Comparison of ENCODE assay signal across 25 cellular contexts in genomic region chr3:38595393-38595792, GRCh38. TPM values are rescaled to one million over a fixed set of nuclear protein-coding genes. Genes with fewer than 3 reads are reported as not detected.
A peak's percentile ranks its signal among the peaks of the same experiment; 100 is the strongest.
DNase-seq lines count a peak whose midpoint lies in the region; TF ChIP-seq lines count a peak whose summit lies in the region.
"Had no signal": no experiment of that assay in that cellular context is flagged by ENCODE, and none has a peak within 500 bp of the region (broad histone marks: within the 10 kb centered on the region; RNA-seq: fewer than 3 reads in every experiment).

No MANE protein-coding gene starts in this region.

- WGBS in mammary epithelial cell (ENCODE audit: low coverage, missing lambda C conversion rate) = 69% methylated on average over 6 of the region's 6 CpGs
- WGBS in endodermal cell (ENCODE audit: insufficient coverage in 1 of 2, insufficient read length in 1 of 2), 2 experiments = 70 to 78% methylated on average over 5 of the region's 6 CpGs

- peak; percentile 32 for DNase-seq in mammary epithelial cell
- DNase-seq in MCF 10A (ENCODE audit: unreplicated experiment) = no peak
- peak; percentile 35 for DNase-seq in CD1c-positive myeloid dendritic cell (ENCODE audit: extremely low spot score)
- peak; percentile 10 for DNase-seq in SK-MEL-5 (ENCODE audit: low read depth, low spot score)
- peak; percentile 18 for DNase-seq in osteoblast (ENCODE audit: insufficient read length, low spot score, missing footprints)
- DNase-seq in SKM-1 treated with dmso at 0.1 percent for 144 hours (lab: John Stamatoyannopoulos, UW; ENCODE audit: unreplicated experiment) = no peak
- DNase-seq in endodermal cell = no peak
- DNase-seq in uterus = no peak
- DNase-seq: AML-193; CD4-positive, alpha-beta memory T cell; CD4-positive, CD25-positive, alpha-beta regulatory T cell; COR-L47; DMS 273 treated with DMSO at 0.1 percent for 48 hours; DMS153; DMS53; DMS79; DND-41; EL; GDM1 had no signal

- H3K4me3 Mint-ChIP-seq in MCF 10A (ENCODE audit: unreplicated experiment) = no peak overlapping the region
- H3K4me3 Mint-ChIP-seq in endodermal cell = no peak overlapping the region
- H3K4me3 Mint-ChIP-seq: B cell; CD4-positive, alpha-beta memory T cell; CD4-positive, CD25-positive, alpha-beta regulatory T cell had no signal

- H3K27ac ChIP-seq in mammary epithelial cell (ENCODE audit: insufficient read depth, low read depth, low read length) (no peak overlapping the region), osteoblast (ENCODE audit: low read depth, low read length) (no peak overlapping the region), endodermal cell (ENCODE audit: low read depth, low read length) (no peak overlapping the region), uterus (no peak overlapping the region)
- H3K27ac ChIP-seq: 22Rv1; A549; BLaER1 treated with 17β-estradiol and CSF1 and Interleukin-3, amounts not matched to agents 10 nM and 100 nM; C4-2B had no signal

- H3K27me3 ChIP-seq in mammary epithelial cell (ENCODE audit: insufficient read depth, low read length) = no peaks in the 10 kb centered on the region
- H3K27me3 ChIP-seq in osteoblast (ENCODE audit: insufficient read depth, low read length) = no peaks in the 10 kb centered on the region
- H3K27me3 ChIP-seq in endodermal cell (ENCODE audit: control insufficient read depth, insufficient read depth, low read length, poor library complexity, severe bottlenecking) = no peaks in the 10 kb centered on the region
- no peaks in the 10 kb centered on the region for H3K27me3 ChIP-seq in uterus
- H3K27me3 ChIP-seq: BLaER1 treated with 17β-estradiol and CSF1 and Interleukin-3, amounts not matched to agents 10 nM and 100 nM had no signal

- H3K4me3 ChIP-seq in mammary epithelial cell (replicated peaks in 1 of 3; ENCODE audit: insufficient read depth in 1 of 3, low read depth in 2 of 3, low read length in 3 of 3) = no peak overlapping the region
- no peak overlapping the region for H3K4me3 ChIP-seq in osteoblast (ENCODE audit: insufficient read depth, low read length)
- no peak overlapping the region for H3K4me3 ChIP-seq in endodermal cell (ENCODE audit: low read length)
- no peak overlapping the region for H3K4me3 ChIP-seq in uterus
- H3K4me3 ChIP-seq: A549; BLaER1 treated with 17β-estradiol and CSF1 and Interleukin-3, amounts not matched to agents 10 nM and 100 nM; GM12878 had no signal

- H3K36me3 Mint-ChIP-seq in MCF 10A (ENCODE audit: insufficient read depth, unreplicated experiment) (no peaks in the 10 kb centered on the region), endodermal cell (ENCODE audit: low read depth) (no peaks in the 10 kb centered on the region)
- H3K36me3 Mint-ChIP-seq: CD4-positive, alpha-beta memory T cell; CD4-positive, CD25-positive, alpha-beta regulatory T cell had no signal

- H3K9me3 Mint-ChIP-seq in MCF 10A (ENCODE audit: unreplicated experiment) (peaks cover 7% of the 10 kb centered on the region), endodermal cell (no peaks in the 10 kb centered on the region)
- H3K9me3 Mint-ChIP-seq: CD4-positive, alpha-beta memory T cell had no signal

- H2AFZ ChIP-seq in mammary epithelial cell (ENCODE audit: low read depth, low read length) (no peak overlapping the region), osteoblast (ENCODE audit: low read length) (no peak overlapping the region)

- H4K20me1 ChIP-seq in mammary epithelial cell (ENCODE audit: insufficient read depth, low read length) (no peaks in the 10 kb centered on the region), osteoblast (ENCODE audit: insufficient read depth, low read length) (no peaks in the 10 kb centered on the region)
- H4K20me1 ChIP-seq: BLaER1 treated with 17β-estradiol and CSF1 and Interleukin-3, amounts not matched to agents 10 nM and 100 nM had no signal

- H3K9ac ChIP-seq in mammary epithelial cell (ENCODE audit: insufficient read depth, low read length) = no peak overlapping the region
- no peak overlapping the region for H3K9ac ChIP-seq in endodermal cell (ENCODE audit: extremely low read depth, low read length, poor library complexity, severe bottlenecking)
- H3K9ac ChIP-seq: BLaER1 treated with 17β-estradiol and CSF1 and Interleukin-3, amounts not matched to agents 10 nM and 100 nM had no signal

- H3K4me1 Mint-ChIP-seq in MCF 10A (ENCODE audit: insufficient read depth, unreplicated experiment) (no peaks in the 10 kb centered on the region), endodermal cell (peaks cover 5% of the 10 kb centered on the region)
- H3K4me1 Mint-ChIP-seq: B cell; CD4-positive, alpha-beta memory T cell; CD4-positive, CD25-positive, alpha-beta regulatory T cell had no signal

- H3K36me3 ChIP-seq in mammary epithelial cell (ENCODE audit: insufficient read depth, low read length) (no peaks in the 10 kb centered on the region), osteoblast (ENCODE audit: insufficient read depth, low read length) (no peaks in the 10 kb centered on the region), endodermal cell (ENCODE audit: control insufficient read depth, insufficient read depth, low read length) (no peaks in the 10 kb centered on the region), uterus (no peaks in the 10 kb centered on the region)
- H3K36me3 ChIP-seq: BLaER1 treated with 17β-estradiol and CSF1 and Interleukin-3, amounts not matched to agents 10 nM and 100 nM had no signal

- H3K27ac Mint-ChIP-seq in MCF 10A (ENCODE audit: low read depth, unreplicated experiment) (no peak overlapping the region), endodermal cell (no peak overlapping the region)
- H3K27ac Mint-ChIP-seq: B cell; CD4-positive, alpha-beta memory T cell; CD4-positive, CD25-positive, alpha-beta regulatory T cell had no signal

- in situ Hi-C loops in mammary epithelial cell (cut with MboI; ENCODE audit: low sequenced_read_pairs in 2 of 2) (no loop called here), SK-MEL-5 (cut with HindIII; ENCODE audit: low pct_unique_long_range_greater_than_20kb, low sequenced_read_pairs) (no loop called here)

- H3K9me3 ChIP-seq in mammary epithelial cell (replicated peaks; ENCODE audit: insufficient read depth, low read length) (no peaks in the 10 kb centered on the region), osteoblast (ENCODE audit: low read depth, low read length) (no peaks in the 10 kb centered on the region), endodermal cell (ENCODE audit: control insufficient read depth, low read length) (peaks cover 3% of the 10 kb centered on the region), uterus (no peaks in the 10 kb centered on the region)
- H3K9me3 ChIP-seq: A549; BLaER1 treated with 17β-estradiol and CSF1 and Interleukin-3, amounts not matched to agents 10 nM and 100 nM had no signal

- CTCF ChIA-PET in mammary epithelial cell (lab: Charles Lee; ENCODE audit: low non-redundant PET) (no interaction called here), MCF 10A (lab: Yijun Ruan, JAX) (interaction anchor here (1.2 to 1.6 kb wide), 2 partner anchors 75 to 349 kb away, joined by 3 read pairs; no protein-coding TSS in a partner anchor)

- H3K27me3 Mint-ChIP-seq in MCF 10A (ENCODE audit: insufficient read depth, unreplicated experiment) (peaks cover 72% of the 10 kb centered on the region), endodermal cell (ENCODE audit: insufficient read depth) (peaks cover 20% of the 10 kb centered on the region)

- POLR2A ChIA-PET in MCF 10A (lab: Yijun Ruan, JAX) = interaction anchor here (0.5 kb wide), 1 partner anchor 12 kb away, joined by 3 read pairs; no protein-coding TSS in a partner anchor

- intact Hi-C loops in mammary epithelial cell (cut with micrococcal nuclease) = no loop called here
- intact Hi-C loops in MCF 10A (cut with micrococcal nuclease) = no loop called here
- intact Hi-C loops in uterus (cut with DNase I; ENCODE audit: low total_unique reads) = no loop called here

- no TSS peak for BruUV-seq in mammary epithelial cell (replicated peaks; lab: Mats Ljungman, UMichigan)
- BruUV-seq in MCF 10A (replicated peaks; lab: Mats Ljungman, UMichigan) = no TSS peak

- dilution Hi-C loops in mammary epithelial cell (cut with HindIII; ENCODE audit: low sequenced_read_pairs) = loop anchor here (10.0 kb wide), 1 partner anchor 59 kb away; no protein-coding TSS in a partner anchor

- H3K79me2 ChIP-seq in mammary epithelial cell (ENCODE audit: insufficient read depth, low read length) = no peaks in the 10 kb centered on the region
- no peaks in the 10 kb centered on the region for H3K79me2 ChIP-seq in osteoblast (ENCODE audit: insufficient read depth, low read length)

- no peak for TF ChIP-seq POLR2A in uterus (IDR thresholded peaks at IDR 0.05)

- H3K4me2 ChIP-seq in mammary epithelial cell (ENCODE audit: insufficient read depth, low read depth, low read length) (no peak overlapping the region), osteoblast (ENCODE audit: insufficient read depth, low read length) (no peak overlapping the region)
- H3K4me2 ChIP-seq: A549; BLaER1 treated with 17β-estradiol and CSF1 and Interleukin-3, amounts not matched to agents 10 nM and 100 nM had no signal

- TF ChIP-seq CTCF in mammary epithelial cell (conservative IDR thresholded peaks at IDR 0.05 in 1 of 2, IDR thresholded peaks at IDR 0.05 in 1 of 2; ENCODE audit: extremely low read depth in 1 of 2, insufficient read depth in 1 of 2, low read depth in 1 of 2, low read length in 2 of 2) (no peak), MCF 10A (IDR thresholded peaks at IDR 0.05; ENCODE audit: unreplicated experiment) (no peak), osteoblast (IDR thresholded peaks at IDR 0.05; ENCODE audit: extremely low read depth, low read depth, low read length) (no peak), endodermal cell (conservative IDR thresholded peaks at IDR 0.05) (no peak), uterus (IDR thresholded peaks at IDR 0.05) (no peak)

- no peaks in the 10 kb centered on the region for H3K4me1 ChIP-seq in mammary epithelial cell (ENCODE audit: insufficient read depth, low read length)
- H3K4me1 ChIP-seq in osteoblast (ENCODE audit: insufficient read depth, low read length) = no peaks in the 10 kb centered on the region
- H3K4me1 ChIP-seq in endodermal cell (ENCODE audit: control insufficient read depth, insufficient read depth, low read length) = peaks cover 2% of the 10 kb centered on the region
- H3K4me1 ChIP-seq in uterus = no peaks in the 10 kb centered on the region
- H3K4me1 ChIP-seq: A549; BLaER1 treated with 17β-estradiol and CSF1 and Interleukin-3, amounts not matched to agents 10 nM and 100 nM had no signal

RNA-seq across cellular contexts. Expression of gene SCN5A, which starts 54.1 kb away (rescaled TPM):
- not detected for total RNA-seq in mammary epithelial cell
- polyA plus RNA-seq in mammary epithelial cell = 0.08 TPM
- polyA minus RNA-seq in mammary epithelial cell = 0.98 TPM
- total RNA-seq in MCF 10A (2022) = not detected in 2 replicates
- 0.51 and 1.0 TPM in 2 replicates for total RNA-seq in SK-MEL-5 (2014; rRNA removed; shearing (Covaris generic))
- 0.26 and 1.3 TPM in 2 replicates for polyA plus RNA-seq in SK-MEL-5 (2015; cell fraction: cytosol; rRNA removed)
- 0.48 and 0.62 TPM in 2 replicates for polyA plus RNA-seq in SK-MEL-5 (2015; cell fraction: nucleus; rRNA removed)
- total RNA-seq in osteoblast = under 0.01 TPM in 1 of 2 replicates, not detected in the other
- 1 to 10 TPM; 4.5 to 5.6 TPM for total RNA-seq in endodermal cell
- 0.85 TPM for polyA plus RNA-seq in endodermal cell (2013, experiment 1 of 2)
- 0.66 TPM for polyA plus RNA-seq in endodermal cell (2013, experiment 2 of 2)
- 1 to 10 TPM in 2 of 4 donors, under 1 TPM in 1, not detected in 1; under 0.01 to 3.2 (median 1.6) TPM for total RNA-seq in uterus
- total RNA-seq: CD4-positive, CD25-positive, alpha-beta regulatory T cell; GM12878 had no signal
- polyA plus RNA-seq: CD4-positive, alpha-beta memory T cell; CD4-positive, CD25-positive, alpha-beta regulatory T cell; GM12878 had no signal

Comparison
In these comparisons a context has a peak if more than half of its experiments do, and no peak if none do; other contexts are left out.
1. DNase-seq: peak in mammary epithelial cell (single experiment), CD1c-positive myeloid dendritic cell (single experiment), SK-MEL-5 (single experiment) and osteoblast (single experiment); none in MCF 10A (single experiment), SKM-1 treated with dmso at 0.1 percent for 144 hours (single experiment), endodermal cell (single experiment) and uterus (0 of 2).